1 cellular context compared by ENCODE assay signal in the genomic region with DNA sequence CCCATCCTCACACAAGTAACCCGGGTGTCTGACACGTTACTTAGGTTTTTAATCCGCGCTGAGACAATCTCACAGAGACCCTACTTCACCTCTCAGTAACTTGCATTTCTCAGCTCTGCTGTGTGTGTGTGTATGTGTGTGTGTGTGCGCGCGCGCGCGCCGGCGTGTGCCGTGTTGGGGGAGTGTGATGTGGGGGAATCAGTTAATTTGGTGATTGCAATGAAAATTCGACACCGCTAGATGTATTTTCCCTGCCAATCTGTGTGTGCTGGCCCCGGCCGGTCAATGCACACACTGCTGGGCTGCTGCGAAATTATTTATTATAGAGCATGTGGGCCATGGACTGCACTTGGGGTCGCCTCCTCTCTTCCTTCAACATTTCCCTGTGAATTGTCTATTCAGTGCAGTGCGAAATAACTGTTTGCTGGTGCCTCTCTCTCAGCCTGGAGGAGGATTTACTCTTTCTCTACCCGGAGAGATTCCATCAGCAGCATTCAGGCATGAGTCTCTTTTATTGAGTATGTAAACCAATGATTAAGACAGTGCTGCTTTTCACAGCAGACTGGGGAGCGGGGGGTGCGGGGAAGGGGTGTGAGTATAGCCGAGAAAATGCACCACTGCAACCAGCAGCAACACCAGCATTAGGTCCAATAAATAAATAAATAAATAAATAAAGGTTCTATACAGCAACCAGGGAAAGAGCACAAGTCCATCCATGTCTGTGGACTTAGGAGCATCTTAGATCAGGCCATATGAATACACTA.
TF ChIP-seq lines count a peak whose summit lies in the region.

No MANE protein-coding gene starts in this region.

TF ChIP-seq in GM23338, 12 proteins besides CTCF, POLR2A, EP300 and RAD21 (continued from another document):
- TF ChIP-seq, protein P1, sequence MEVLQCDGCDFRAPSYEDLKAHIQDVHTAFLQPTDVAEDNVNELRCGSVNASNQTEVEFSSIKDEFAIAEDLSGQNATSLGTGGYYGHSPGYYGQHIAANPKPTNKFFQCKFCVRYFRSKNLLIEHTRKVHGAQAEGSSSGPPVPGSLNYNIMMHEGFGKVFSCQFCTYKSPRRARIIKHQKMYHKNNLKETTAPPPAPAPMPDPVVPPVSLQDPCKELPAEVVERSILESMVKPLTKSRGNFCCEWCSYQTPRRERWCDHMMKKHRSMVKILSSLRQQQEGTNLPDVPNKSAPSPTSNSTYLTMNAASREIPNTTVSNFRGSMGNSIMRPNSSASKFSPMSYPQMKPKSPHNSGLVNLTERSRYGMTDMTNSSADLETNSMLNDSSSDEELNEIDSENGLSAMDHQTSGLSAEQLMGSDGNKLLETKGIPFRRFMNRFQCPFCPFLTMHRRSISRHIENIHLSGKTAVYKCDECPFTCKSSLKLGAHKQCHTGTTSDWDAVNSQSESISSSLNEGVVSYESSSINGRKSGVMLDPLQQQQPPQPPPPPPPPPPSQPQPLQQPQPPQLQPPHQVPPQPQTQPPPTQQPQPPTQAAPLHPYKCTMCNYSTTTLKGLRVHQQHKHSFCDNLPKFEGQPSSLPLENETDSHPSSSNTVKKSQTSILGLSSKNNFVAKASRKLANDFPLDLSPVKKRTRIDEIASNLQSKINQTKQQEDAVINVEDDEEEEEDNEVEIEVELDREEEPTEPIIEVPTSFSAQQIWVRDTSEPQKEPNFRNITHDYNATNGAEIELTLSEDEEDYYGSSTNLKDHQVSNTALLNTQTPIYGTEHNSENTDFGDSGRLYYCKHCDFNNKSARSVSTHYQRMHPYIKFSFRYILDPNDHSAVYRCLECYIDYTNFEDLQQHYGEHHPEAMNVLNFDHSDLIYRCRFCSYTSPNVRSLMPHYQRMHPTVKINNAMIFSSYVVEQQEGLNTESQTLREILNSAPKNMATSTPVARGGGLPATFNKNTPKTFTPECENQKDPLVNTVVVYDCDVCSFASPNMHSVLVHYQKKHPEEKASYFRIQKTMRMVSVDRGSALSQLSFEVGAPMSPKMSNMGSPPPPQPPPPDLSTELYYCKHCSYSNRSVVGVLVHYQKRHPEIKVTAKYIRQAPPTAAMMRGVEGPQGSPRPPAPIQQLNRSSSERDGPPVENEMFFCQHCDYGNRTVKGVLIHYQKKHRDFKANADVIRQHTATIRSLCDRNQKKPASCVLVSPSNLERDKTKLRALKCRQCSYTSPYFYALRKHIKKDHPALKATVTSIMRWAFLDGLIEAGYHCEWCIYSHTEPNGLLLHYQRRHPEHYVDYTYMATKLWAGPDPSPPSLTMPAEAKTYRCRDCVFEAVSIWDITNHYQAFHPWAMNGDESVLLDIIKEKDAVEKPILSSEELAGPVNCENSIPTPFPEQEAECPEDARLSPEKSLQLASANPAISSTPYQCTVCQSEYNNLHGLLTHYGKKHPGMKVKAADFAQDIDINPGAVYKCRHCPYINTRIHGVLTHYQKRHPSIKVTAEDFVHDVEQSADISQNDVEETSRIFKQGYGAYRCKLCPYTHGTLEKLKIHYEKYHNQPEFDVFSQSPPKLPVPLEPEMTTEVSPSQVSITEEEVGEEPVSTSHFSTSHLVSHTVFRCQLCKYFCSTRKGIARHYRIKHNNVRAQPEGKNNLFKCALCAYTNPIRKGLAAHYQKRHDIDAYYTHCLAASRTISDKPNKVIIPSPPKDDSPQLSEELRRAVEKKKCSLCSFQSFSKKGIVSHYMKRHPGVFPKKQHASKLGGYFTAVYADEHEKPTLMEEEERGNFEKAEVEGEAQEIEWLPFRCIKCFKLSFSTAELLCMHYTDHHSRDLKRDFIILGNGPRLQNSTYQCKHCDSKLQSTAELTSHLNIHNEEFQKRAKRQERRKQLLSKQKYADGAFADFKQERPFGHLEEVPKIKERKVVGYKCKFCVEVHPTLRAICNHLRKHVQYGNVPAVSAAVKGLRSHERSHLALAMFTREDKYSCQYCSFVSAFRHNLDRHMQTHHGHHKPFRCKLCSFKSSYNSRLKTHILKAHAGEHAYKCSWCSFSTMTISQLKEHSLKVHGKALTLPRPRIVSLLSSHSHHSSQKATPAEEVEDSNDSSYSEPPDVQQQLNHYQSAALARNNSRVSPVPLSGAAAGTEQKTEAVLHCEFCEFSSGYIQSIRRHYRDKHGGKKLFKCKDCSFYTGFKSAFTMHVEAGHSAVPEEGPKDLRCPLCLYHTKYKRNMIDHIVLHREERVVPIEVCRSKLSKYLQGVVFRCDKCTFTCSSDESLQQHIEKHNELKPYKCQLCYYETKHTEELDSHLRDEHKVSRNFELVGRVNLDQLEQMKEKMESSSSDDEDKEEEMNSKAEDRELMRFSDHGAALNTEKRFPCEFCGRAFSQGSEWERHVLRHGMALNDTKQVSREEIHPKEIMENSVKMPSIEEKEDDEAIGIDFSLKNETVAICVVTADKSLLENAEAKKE (CRISPR knock-in tag; IDR thresholded peaks at IDR 0.05): no peak
- no peak for TF ChIP-seq POLR2AphosphoS5 (IDR thresholded peaks at IDR 0.05; ENCODE audit: low read depth)
- TF ChIP-seq CREB1 (CRISPR knock-in tag; IDR thresholded peaks at IDR 0.05; ENCODE audit: low read depth): no peak
- TF ChIP-seq NANOG (IDR thresholded peaks at IDR 0.05; ENCODE audit: borderline replicate concordance): no peak
- no peak for TF ChIP-seq EZH2 (IDR thresholded peaks at IDR 0.05; ENCODE audit: low read depth, unreplicated experiment)
- no peak for TF ChIP-seq ZNF331 (CRISPR knock-in tag; IDR thresholded peaks at IDR 0.05; ENCODE audit: low read depth)
- no peak for TF ChIP-seq STAT1 (IDR thresholded peaks at IDR 0.05; ENCODE audit: unreplicated experiment)
